ENCODE assay signal across 8 cellular contexts in genomic region chr17:19377602-19378415, GRCh38. TPM values are rescaled to one million over a fixed set of nuclear protein-coding genes. Genes with fewer than 3 reads are reported as not detected.
DNase-seq lines count a peak whose midpoint lies in the region; ATAC-seq and TF ChIP-seq lines count a peak whose summit lies in the region.

No MANE protein-coding gene starts in this region.

- peak overlapping the region; percentile 98 for H3K4me3 ChIP-seq in lower lobe of right lung

- H3K4me1 ChIP-seq in lower lobe of right lung, result peaks cover 25% of the 10 kb centered on the region

- peak; percentile 97 to 98 for ATAC-seq in lower lobe of right lung

- peaks cover 28% of the 10 kb centered on the region for H3K36me3 ChIP-seq in lower lobe of right lung

- H3K27ac ChIP-seq in lower lobe of right lung, result peak overlapping the region; percentile 99

- TF ChIP-seq CTCF in GM20000 (IDR thresholded peaks at IDR 0.05; ENCODE audit: extremely low read depth, missing control alignments) (no peak), lower lobe of right lung (IDR thresholded peaks at IDR 0.05) (peak; percentile 13)

- intact Hi-C loops in lower lobe of right lung (cut with DNase I), result no loop called here

- H3K9me3 ChIP-seq in lower lobe of right lung, result no peaks in the 10 kb centered on the region

- DNase-seq in COLO668 (lab: John Stamatoyannopoulos, UW; ENCODE audit: unreplicated experiment) (peak; percentile 95), GM20000 (ENCODE audit: low spot score) (peak; percentile 100), HS-5 (ENCODE audit: low read depth) (peak; percentile 91), NK-92 (lab: John Stamatoyannopoulos, UW; ENCODE audit: unreplicated experiment) (peak; percentile 54), lower lobe of right lung (peak; percentile 99)
- DNase-seq in activated CD8-positive, alpha-beta memory T cell treated with anti-CD3 and anti-CD28 coated beads for 24 hours, result peak; percentile 96
- peak; percentile 87 for DNase-seq in effector CD4-positive, alpha-beta T cell
- peak; percentile 83 to 88 (median 83) for DNase-seq in stimulated activated CD4-positive, alpha-beta T cell treated with anti-CD3 and anti-CD28 coated beads, TNF-alpha, amount 100 ng/mL, for 1 hour (ENCODE audit: low read depth in 3 of 3, low spot score in 1 of 3)

- no peaks in the 10 kb centered on the region for H3K27me3 ChIP-seq in lower lobe of right lung (ENCODE audit: low read depth)

RNA-seq across cellular contexts. Expression of gene MAPK7, which starts 0.5 kb away (rescaled TPM):
- 22.2 TPM for total RNA-seq in lower lobe of right lung

RNA-seq across cellular contexts. Expression of gene MFAP4, which starts 9.2 kb away (rescaled TPM):
- total RNA-seq in lower lobe of right lung, result 179 TPM

RNA-seq across cellular contexts. Expression of gene B9D1, which starts 15.3 kb away (rescaled TPM):
- total RNA-seq in lower lobe of right lung, result 11.3 TPM

RNA-seq across cellular contexts. Expression of gene RNF112, which starts 33.2 kb away (rescaled TPM):
- 1.8 TPM for total RNA-seq in lower lobe of right lung

Comparison
In these comparisons a context has a peak if more than half of its experiments do, and no peak if none do; other contexts are left out.
1. Peak in every context shown above with its lines: DNase-seq, ATAC-seq, H3K4me3 ChIP-seq and H3K27ac ChIP-seq.